Comparison of ENCODE assay signal across 11 cellular contexts in genomic region chr17:15411556-15412198, GRCh38. TPM values are rescaled to one million over a fixed set of nuclear protein-coding genes. Genes with fewer than 3 reads are reported as not detected.
DNase-seq lines count a peak whose midpoint lies in the region; ATAC-seq and TF ChIP-seq lines count a peak whose summit lies in the region.
"Had no signal": no experiment of that assay in that cellular context is flagged by ENCODE, and none has a peak within 500 bp of the region (broad histone marks: within the 10 kb centered on the region; RNA-seq: fewer than 3 reads in every experiment).

No MANE protein-coding gene starts in this region.

- peaks cover 4% of the 10 kb centered on the region for H3K27me3 Mint-ChIP-seq in nephron (ENCODE audit: low read depth)

- no peaks in the 10 kb centered on the region for H3K9me3 Mint-ChIP-seq in nephron
- H3K9me3 Mint-ChIP-seq: natural killer cell had no signal

- TF ChIP-seq CTCF in esophagus squamous epithelium (IDR thresholded peaks at IDR 0.05) (no peak), nephron (IDR thresholded peaks at IDR 0.05; ENCODE audit: unreplicated experiment in 3 of 3) (no peak), upper lobe of right lung (IDR thresholded peaks at IDR 0.05) (no peak)

- peak overlapping the region; percentile 39 to 85 (median 82) for H3K27ac ChIP-seq in esophagus squamous epithelium
- peak overlapping the region; percentile 4 for H3K27ac ChIP-seq in upper lobe of right lung

- DNase-seq in NOMO-1 treated with DMSO at 0.1 percent for 48 hours (lab: John Stamatoyannopoulos, UW; ENCODE audit: unreplicated experiment) (peak; percentile 78), esophagus squamous epithelium (lab: John Stamatoyannopoulos, UW) (no peak), upper lobe of right lung (no peak), erythroblast (lab: John Stamatoyannopoulos, UW) (no peak), globus pallidus (ENCODE audit: low spot score) (no peak)
- DNase-seq: natural killer cell, NCI-H1105 treated with DMSO at 0.1 percent for 48 hours, NCI-H524 treated with DMSO at 0.1 percent for 48 hours, SJCRH30 had no signal

- TF ChIP-seq POLR2A in esophagus squamous epithelium (IDR thresholded peaks at IDR 0.05) (no peak), erythroblast (IDR thresholded peaks at IDR 0.05; ENCODE audit: low read length) (no peak)

- no peak overlapping the region for H3K4me3 Mint-ChIP-seq in nephron
- H3K4me3 Mint-ChIP-seq: natural killer cell had no signal

- intact Hi-C loops in esophagus squamous epithelium (cut with DNase I) (no loop called here), upper lobe of right lung (cut with DNase I) (no loop called here)

- 67 to 71% methylated on average over 3 of the region's 3 CpGs for WGBS in esophagus squamous epithelium, 2 donors

- H3K4me3 ChIP-seq in esophagus squamous epithelium (no peak overlapping the region), upper lobe of right lung (no peak overlapping the region)
- H3K4me3 ChIP-seq: SJCRH30 had no signal

- H3K4me1 ChIP-seq in esophagus squamous epithelium: peaks cover 0 to 40% (median 19%) of the 10 kb centered on the region in 3 donors
- no peaks in the 10 kb centered on the region for H3K4me1 ChIP-seq in upper lobe of right lung

- no peaks in the 10 kb centered on the region for H3K9me3 ChIP-seq in esophagus squamous epithelium
- H3K9me3 ChIP-seq in upper lobe of right lung: no peaks in the 10 kb centered on the region
- H3K9me3 ChIP-seq: SJCRH30 had no signal

- peaks cover 62% of the 10 kb centered on the region for H3K4me1 Mint-ChIP-seq in nephron

- H3K27me3 ChIP-seq in esophagus squamous epithelium: no peaks in the 10 kb centered on the region
- H3K27me3 ChIP-seq in upper lobe of right lung: no peaks in the 10 kb centered on the region
- H3K27me3 ChIP-seq: SJCRH30 had no signal

- H3K36me3 Mint-ChIP-seq in nephron (ENCODE audit: low read depth): no peaks in the 10 kb centered on the region
- H3K36me3 Mint-ChIP-seq: natural killer cell had no signal

- no peaks in the 10 kb centered on the region for H3K36me3 ChIP-seq in esophagus squamous epithelium
- H3K36me3 ChIP-seq in upper lobe of right lung: no peaks in the 10 kb centered on the region
- H3K36me3 ChIP-seq: SJCRH30 had no signal

- peak overlapping the region in 2 of 3 experiments; percentile 53 to 58 for H3K27ac Mint-ChIP-seq in nephron
- H3K27ac Mint-ChIP-seq: natural killer cell had no signal

- ATAC-seq in upper lobe of right lung (no peak), GM19455 (IDR thresholded peaks at IDR 0.05; ENCODE audit: unreplicated experiment) (no peak)
- ATAC-seq: natural killer cell had no signal

RNA-seq across cellular contexts. Expression of gene CDRT4, which starts 55.7 kb away (rescaled TPM):
- total RNA-seq in esophagus squamous epithelium (1 to 10 TPM; 3.2 to 7.6 (median 3.8) TPM), upper lobe of right lung (9.0 TPM)
